In genomic region chr6:119333063-119333609, GRCh38 we compare ENCODE assay signal across 1 cellular context.
TF ChIP-seq lines count a peak whose summit lies in the region.

No MANE protein-coding gene starts in this region.

TF ChIP-seq in GM12878, 131 proteins besides CTCF, POLR2A, EP300 and RAD21:
- no peak for TF ChIP-seq PRDM15 (CRISPR knock-in tag; IDR thresholded peaks at IDR 0.05)
- TF ChIP-seq PKNOX1 (IDR thresholded peaks at IDR 0.05), result peak; percentile 71
- TF ChIP-seq GATAD2B (conservative IDR thresholded peaks at IDR 0.05; ENCODE audit: low read depth), result no peak
- TF ChIP-seq ZNF274 (IDR thresholded peaks at IDR 0.05; ENCODE audit: insufficient read depth, insufficient read length), result no peak
- no peak for TF ChIP-seq BMI1 (IDR thresholded peaks at IDR 0.05; ENCODE audit: borderline replicate concordance)
- TF ChIP-seq MTA2 (IDR thresholded peaks at IDR 0.05; ENCODE audit: low read depth), result peak; percentile 59; the same call in 1 of the 2 replicates
- TF ChIP-seq ATF3 (IDR thresholded peaks at IDR 0.05; ENCODE audit: borderline replicate concordance, extremely low read depth, low read depth, low read length), result no peak
- no peak for TF ChIP-seq SPI1 (IDR thresholded peaks at IDR 0.05; ENCODE audit: borderline replicate concordance, insufficient read depth, low read depth, low read length)
- no peak for TF ChIP-seq ZBTB11 (CRISPR knock-in tag; IDR thresholded peaks at IDR 0.05)
- no peak for TF ChIP-seq SMAD5 (IDR thresholded peaks at IDR 0.05; ENCODE audit: low read depth)
